ENCODE assay signal across 2 cellular contexts in genomic region chr3:41580274-41580959, GRCh38.
TF ChIP-seq lines count a peak whose summit lies in the region.

No MANE protein-coding gene starts in this region.

TF ChIP-seq in GM23338, 12 proteins besides CTCF, POLR2A, EP300 and RAD21:
- TF ChIP-seq, protein P1, sequence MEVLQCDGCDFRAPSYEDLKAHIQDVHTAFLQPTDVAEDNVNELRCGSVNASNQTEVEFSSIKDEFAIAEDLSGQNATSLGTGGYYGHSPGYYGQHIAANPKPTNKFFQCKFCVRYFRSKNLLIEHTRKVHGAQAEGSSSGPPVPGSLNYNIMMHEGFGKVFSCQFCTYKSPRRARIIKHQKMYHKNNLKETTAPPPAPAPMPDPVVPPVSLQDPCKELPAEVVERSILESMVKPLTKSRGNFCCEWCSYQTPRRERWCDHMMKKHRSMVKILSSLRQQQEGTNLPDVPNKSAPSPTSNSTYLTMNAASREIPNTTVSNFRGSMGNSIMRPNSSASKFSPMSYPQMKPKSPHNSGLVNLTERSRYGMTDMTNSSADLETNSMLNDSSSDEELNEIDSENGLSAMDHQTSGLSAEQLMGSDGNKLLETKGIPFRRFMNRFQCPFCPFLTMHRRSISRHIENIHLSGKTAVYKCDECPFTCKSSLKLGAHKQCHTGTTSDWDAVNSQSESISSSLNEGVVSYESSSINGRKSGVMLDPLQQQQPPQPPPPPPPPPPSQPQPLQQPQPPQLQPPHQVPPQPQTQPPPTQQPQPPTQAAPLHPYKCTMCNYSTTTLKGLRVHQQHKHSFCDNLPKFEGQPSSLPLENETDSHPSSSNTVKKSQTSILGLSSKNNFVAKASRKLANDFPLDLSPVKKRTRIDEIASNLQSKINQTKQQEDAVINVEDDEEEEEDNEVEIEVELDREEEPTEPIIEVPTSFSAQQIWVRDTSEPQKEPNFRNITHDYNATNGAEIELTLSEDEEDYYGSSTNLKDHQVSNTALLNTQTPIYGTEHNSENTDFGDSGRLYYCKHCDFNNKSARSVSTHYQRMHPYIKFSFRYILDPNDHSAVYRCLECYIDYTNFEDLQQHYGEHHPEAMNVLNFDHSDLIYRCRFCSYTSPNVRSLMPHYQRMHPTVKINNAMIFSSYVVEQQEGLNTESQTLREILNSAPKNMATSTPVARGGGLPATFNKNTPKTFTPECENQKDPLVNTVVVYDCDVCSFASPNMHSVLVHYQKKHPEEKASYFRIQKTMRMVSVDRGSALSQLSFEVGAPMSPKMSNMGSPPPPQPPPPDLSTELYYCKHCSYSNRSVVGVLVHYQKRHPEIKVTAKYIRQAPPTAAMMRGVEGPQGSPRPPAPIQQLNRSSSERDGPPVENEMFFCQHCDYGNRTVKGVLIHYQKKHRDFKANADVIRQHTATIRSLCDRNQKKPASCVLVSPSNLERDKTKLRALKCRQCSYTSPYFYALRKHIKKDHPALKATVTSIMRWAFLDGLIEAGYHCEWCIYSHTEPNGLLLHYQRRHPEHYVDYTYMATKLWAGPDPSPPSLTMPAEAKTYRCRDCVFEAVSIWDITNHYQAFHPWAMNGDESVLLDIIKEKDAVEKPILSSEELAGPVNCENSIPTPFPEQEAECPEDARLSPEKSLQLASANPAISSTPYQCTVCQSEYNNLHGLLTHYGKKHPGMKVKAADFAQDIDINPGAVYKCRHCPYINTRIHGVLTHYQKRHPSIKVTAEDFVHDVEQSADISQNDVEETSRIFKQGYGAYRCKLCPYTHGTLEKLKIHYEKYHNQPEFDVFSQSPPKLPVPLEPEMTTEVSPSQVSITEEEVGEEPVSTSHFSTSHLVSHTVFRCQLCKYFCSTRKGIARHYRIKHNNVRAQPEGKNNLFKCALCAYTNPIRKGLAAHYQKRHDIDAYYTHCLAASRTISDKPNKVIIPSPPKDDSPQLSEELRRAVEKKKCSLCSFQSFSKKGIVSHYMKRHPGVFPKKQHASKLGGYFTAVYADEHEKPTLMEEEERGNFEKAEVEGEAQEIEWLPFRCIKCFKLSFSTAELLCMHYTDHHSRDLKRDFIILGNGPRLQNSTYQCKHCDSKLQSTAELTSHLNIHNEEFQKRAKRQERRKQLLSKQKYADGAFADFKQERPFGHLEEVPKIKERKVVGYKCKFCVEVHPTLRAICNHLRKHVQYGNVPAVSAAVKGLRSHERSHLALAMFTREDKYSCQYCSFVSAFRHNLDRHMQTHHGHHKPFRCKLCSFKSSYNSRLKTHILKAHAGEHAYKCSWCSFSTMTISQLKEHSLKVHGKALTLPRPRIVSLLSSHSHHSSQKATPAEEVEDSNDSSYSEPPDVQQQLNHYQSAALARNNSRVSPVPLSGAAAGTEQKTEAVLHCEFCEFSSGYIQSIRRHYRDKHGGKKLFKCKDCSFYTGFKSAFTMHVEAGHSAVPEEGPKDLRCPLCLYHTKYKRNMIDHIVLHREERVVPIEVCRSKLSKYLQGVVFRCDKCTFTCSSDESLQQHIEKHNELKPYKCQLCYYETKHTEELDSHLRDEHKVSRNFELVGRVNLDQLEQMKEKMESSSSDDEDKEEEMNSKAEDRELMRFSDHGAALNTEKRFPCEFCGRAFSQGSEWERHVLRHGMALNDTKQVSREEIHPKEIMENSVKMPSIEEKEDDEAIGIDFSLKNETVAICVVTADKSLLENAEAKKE (CRISPR knock-in tag; IDR thresholded peaks at IDR 0.05): no peak
- TF ChIP-seq, protein P2, sequence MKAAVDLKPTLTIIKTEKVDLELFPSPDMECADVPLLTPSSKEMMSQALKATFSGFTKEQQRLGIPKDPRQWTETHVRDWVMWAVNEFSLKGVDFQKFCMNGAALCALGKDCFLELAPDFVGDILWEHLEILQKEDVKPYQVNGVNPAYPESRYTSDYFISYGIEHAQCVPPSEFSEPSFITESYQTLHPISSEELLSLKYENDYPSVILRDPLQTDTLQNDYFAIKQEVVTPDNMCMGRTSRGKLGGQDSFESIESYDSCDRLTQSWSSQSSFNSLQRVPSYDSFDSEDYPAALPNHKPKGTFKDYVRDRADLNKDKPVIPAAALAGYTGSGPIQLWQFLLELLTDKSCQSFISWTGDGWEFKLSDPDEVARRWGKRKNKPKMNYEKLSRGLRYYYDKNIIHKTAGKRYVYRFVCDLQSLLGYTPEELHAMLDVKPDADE (IDR thresholded peaks at IDR 0.05): no peak
- TF ChIP-seq CREB1 (CRISPR knock-in tag; IDR thresholded peaks at IDR 0.05; ENCODE audit: low read depth) (no peak), ZNF114 (CRISPR knock-in tag; IDR thresholded peaks at IDR 0.05) (no peak), POLR2AphosphoS5 (IDR thresholded peaks at IDR 0.05; ENCODE audit: low read depth) (no peak), STAT1 (IDR thresholded peaks at IDR 0.05; ENCODE audit: unreplicated experiment) (no peak), JUNB (IDR thresholded peaks at IDR 0.05; ENCODE audit: unreplicated experiment) (no peak), EZH2phosphoT487 (IDR thresholded peaks at IDR 0.05; ENCODE audit: unreplicated experiment) (no peak), REST (IDR thresholded peaks at IDR 0.05; ENCODE audit: unreplicated experiment) (no peak), EZH2 (IDR thresholded peaks at IDR 0.05; ENCODE audit: low read depth, unreplicated experiment) (no peak), NANOG (IDR thresholded peaks at IDR 0.05; ENCODE audit: borderline replicate concordance) (no peak), ZNF331 (CRISPR knock-in tag; IDR thresholded peaks at IDR 0.05; ENCODE audit: low read depth) (no peak)

TF ChIP-seq in WTC11, 78 proteins besides CTCF, POLR2A, EP300 and RAD21 (continued from another document):
- TF ChIP-seq ZNF425 (CRISPR knock-in tag; conservative IDR thresholded peaks at IDR 0.05): no peak
- TF ChIP-seq SMAD4 (CRISPR knock-in tag; IDR thresholded peaks at IDR 0.05): no peak
- TF ChIP-seq, protein P3, sequence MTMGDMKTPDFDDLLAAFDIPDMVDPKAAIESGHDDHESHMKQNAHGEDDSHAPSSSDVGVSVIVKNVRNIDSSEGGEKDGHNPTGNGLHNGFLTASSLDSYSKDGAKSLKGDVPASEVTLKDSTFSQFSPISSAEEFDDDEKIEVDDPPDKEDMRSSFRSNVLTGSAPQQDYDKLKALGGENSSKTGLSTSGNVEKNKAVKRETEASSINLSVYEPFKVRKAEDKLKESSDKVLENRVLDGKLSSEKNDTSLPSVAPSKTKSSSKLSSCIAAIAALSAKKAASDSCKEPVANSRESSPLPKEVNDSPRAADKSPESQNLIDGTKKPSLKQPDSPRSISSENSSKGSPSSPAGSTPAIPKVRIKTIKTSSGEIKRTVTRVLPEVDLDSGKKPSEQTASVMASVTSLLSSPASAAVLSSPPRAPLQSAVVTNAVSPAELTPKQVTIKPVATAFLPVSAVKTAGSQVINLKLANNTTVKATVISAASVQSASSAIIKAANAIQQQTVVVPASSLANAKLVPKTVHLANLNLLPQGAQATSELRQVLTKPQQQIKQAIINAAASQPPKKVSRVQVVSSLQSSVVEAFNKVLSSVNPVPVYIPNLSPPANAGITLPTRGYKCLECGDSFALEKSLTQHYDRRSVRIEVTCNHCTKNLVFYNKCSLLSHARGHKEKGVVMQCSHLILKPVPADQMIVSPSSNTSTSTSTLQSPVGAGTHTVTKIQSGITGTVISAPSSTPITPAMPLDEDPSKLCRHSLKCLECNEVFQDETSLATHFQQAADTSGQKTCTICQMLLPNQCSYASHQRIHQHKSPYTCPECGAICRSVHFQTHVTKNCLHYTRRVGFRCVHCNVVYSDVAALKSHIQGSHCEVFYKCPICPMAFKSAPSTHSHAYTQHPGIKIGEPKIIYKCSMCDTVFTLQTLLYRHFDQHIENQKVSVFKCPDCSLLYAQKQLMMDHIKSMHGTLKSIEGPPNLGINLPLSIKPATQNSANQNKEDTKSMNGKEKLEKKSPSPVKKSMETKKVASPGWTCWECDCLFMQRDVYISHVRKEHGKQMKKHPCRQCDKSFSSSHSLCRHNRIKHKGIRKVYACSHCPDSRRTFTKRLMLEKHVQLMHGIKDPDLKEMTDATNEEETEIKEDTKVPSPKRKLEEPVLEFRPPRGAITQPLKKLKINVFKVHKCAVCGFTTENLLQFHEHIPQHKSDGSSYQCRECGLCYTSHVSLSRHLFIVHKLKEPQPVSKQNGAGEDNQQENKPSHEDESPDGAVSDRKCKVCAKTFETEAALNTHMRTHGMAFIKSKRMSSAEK (CRISPR knock-in tag; IDR thresholded peaks at IDR 0.05; ENCODE audit: borderline replicate concordance): no peak
- no peak for TF ChIP-seq NFYB (CRISPR knock-in tag; conservative IDR thresholded peaks at IDR 0.05; ENCODE audit: low read depth)
- TF ChIP-seq ARID4B (CRISPR knock-in tag; IDR thresholded peaks at IDR 0.05; ENCODE audit: borderline replicate concordance): no peak
- no peak for TF ChIP-seq MXD4 (CRISPR knock-in tag; IDR thresholded peaks at IDR 0.05; ENCODE audit: borderline replicate concordance)
- no peak for TF ChIP-seq RORB (CRISPR knock-in tag; IDR thresholded peaks at IDR 0.05)
- TF ChIP-seq ZNF671 (CRISPR knock-in tag; IDR thresholded peaks at IDR 0.05): no peak
- TF ChIP-seq IRF2 (CRISPR knock-in tag; IDR thresholded peaks at IDR 0.05; ENCODE audit: borderline replicate concordance, low read depth): no peak
- TF ChIP-seq, protein P4, sequence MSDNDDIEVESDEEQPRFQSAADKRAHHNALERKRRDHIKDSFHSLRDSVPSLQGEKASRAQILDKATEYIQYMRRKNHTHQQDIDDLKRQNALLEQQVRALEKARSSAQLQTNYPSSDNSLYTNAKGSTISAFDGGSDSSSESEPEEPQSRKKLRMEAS (CRISPR knock-in tag; IDR thresholded peaks at IDR 0.05): no peak
- TF ChIP-seq ERG (CRISPR knock-in tag; IDR thresholded peaks at IDR 0.05): no peak
- TF ChIP-seq ZNF416 (CRISPR knock-in tag; IDR thresholded peaks at IDR 0.05): no peak
- TF ChIP-seq TCF7 (CRISPR knock-in tag; IDR thresholded peaks at IDR 0.05; ENCODE audit: low read depth): no peak
- TF ChIP-seq CREB1 (CRISPR knock-in tag; IDR thresholded peaks at IDR 0.05): no peak
